21 cellular contexts compared by ENCODE assay signal in genomic region chr20:59816146-59816743, GRCh38.
"Had no signal": no experiment of that assay in that cellular context is flagged by ENCODE, and none has a peak within 500 bp of the region (broad histone marks: within the 10 kb centered on the region; RNA-seq: fewer than 3 reads in every experiment).

No MANE protein-coding gene starts in this region.

- H3K27ac ChIP-seq: breast epithelium, RWPE1, SJSA1 had no signal

- H3K27me3 ChIP-seq: MG63, Peyer's patch, SJSA1 had no signal

- H3K4me3 ChIP-seq: breast epithelium, MG63, Peyer's patch, SJSA1 had no signal

- H3K36me3 ChIP-seq: breast epithelium, MG63, Peyer's patch, SJSA1 had no signal

- DNase-seq: activated CD4-positive, alpha-beta T cell treated with anti-CD3 and anti-CD28 coated beads for 48 hours; activated CD4-positive, alpha-beta T cell treated with anti-CD3 and anti-CD28 coated beads, Interleukin-2, amount 50 U/mL, for 4 hours; activated CD4-positive, CD25-positive, alpha-beta regulatory T cell treated with anti-CD3 and anti-CD28 coated beads, Interleukin-2, amount 50 U/mL, for 72 hours; activated effector memory CD4-positive, alpha-beta T cell treated with Interleukin-2 at 50 U/mL for 16 hours; activated naive CD4-positive, alpha-beta T cell; activated T-cell treated with anti-CD3 and anti-CD28 coated beads, Interleukin-2, amount 50 U/mL, for 24 hours; aorta; MG63; MV-4-11; NCI-H1092 treated with DMSO at 0.1 percent for 48 hours; NCI-H1436 treated with DMSO at 0.1 percent for 48 hours; NCI-H187; NCI-H2081; NCI-H510A treated with DMSO at 0.1 percent for 48 hours; NCI-H69; SHP77 had no signal

- ATAC-seq: WTC11 had no signal

- H3K9me3 ChIP-seq: breast epithelium, MG63, Peyer's patch, SJSA1 had no signal

- H3K4me1 ChIP-seq: breast epithelium, SJSA1 had no signal
